ENCODE assay signal across 24 cellular contexts in the genomic region with DNA sequence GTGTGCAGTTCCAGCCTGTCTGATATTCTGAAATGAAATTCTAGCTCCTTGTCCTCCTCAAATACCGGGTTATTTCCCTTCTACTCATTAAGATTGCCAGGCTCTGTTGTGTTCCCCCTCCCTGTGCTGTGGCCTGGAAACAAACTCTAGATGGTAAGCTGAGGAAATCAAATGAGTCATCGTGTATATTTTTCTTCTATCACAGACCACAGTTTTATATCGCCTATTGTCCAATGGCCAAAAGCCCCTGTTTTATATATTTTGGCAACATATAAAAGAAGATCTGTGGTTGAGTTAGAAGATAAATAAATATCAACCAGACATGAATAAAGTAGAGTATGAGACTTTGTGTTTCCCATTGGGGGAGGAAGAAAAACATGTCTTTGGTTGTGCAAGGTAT.
A peak's percentile ranks its signal among the peaks of the same experiment; 100 is the strongest.
DNase-seq lines count a peak whose midpoint lies in the region; ATAC-seq and TF ChIP-seq lines count a peak whose summit lies in the region.
"Had no signal": no experiment of that assay in that cellular context is flagged by ENCODE, and none has a peak within 500 bp of the region (broad histone marks: within the 10 kb centered on the region; RNA-seq: fewer than 3 reads in every experiment).

No MANE protein-coding gene starts in this region.

- H3K4me3 ChIP-seq in astrocyte of the spinal cord (ENCODE audit: low read depth, low read length), result no peak overlapping the region
- H3K4me3 ChIP-seq: K562 had no signal

- peaks cover 4% of the 10 kb centered on the region for H3K9me3 Mint-ChIP-seq in activated naive CD8-positive, alpha-beta T cell treated with anti-CD3 and anti-CD28 coated beads for 36 hours
- H3K9me3 Mint-ChIP-seq: T-cell had no signal

- H3K4me3 Mint-ChIP-seq in activated naive CD8-positive, alpha-beta T cell treated with anti-CD3 and anti-CD28 coated beads for 36 hours, result no peak overlapping the region
- H3K4me3 Mint-ChIP-seq: B cell; CD8-positive, alpha-beta memory T cell; T-cell had no signal

- no peak overlapping the region for H3K27ac Mint-ChIP-seq in activated naive CD8-positive, alpha-beta T cell treated with anti-CD3 and anti-CD28 coated beads for 36 hours
- H3K27ac Mint-ChIP-seq: B cell; CD8-positive, alpha-beta memory T cell; T-cell had no signal

- ATAC-seq in HG02678 (IDR thresholded peaks at IDR 0.05; ENCODE audit: unreplicated experiment) (no peak), GM18858 (IDR thresholded peaks at IDR 0.05; ENCODE audit: unreplicated experiment) (no peak)
- ATAC-seq: K562, Panc1, T-cell had no signal

- H3K27me3 Mint-ChIP-seq in activated naive CD8-positive, alpha-beta T cell treated with anti-CD3 and anti-CD28 coated beads for 36 hours, result peaks cover 9% of the 10 kb centered on the region
- H3K27me3 Mint-ChIP-seq: B cell; CD8-positive, alpha-beta memory T cell had no signal

- in situ Hi-C loops in astrocyte of the spinal cord (cut with HindIII; ENCODE audit: low sequenced_read_pairs), result no loop called here

- no peak for TF ChIP-seq CTCF in astrocyte of the spinal cord (IDR thresholded peaks at IDR 0.05; ENCODE audit: low read depth, low read length)

- no peaks in the 10 kb centered on the region for H3K4me1 Mint-ChIP-seq in activated naive CD8-positive, alpha-beta T cell treated with anti-CD3 and anti-CD28 coated beads for 36 hours
- H3K4me1 Mint-ChIP-seq: B cell; CD8-positive, alpha-beta memory T cell; T-cell had no signal

- DNase-seq in Daoy (ENCODE audit: low read depth), result peak; percentile 4
- peak; percentile 17 for DNase-seq in HT1080 (ENCODE audit: low read depth)
- DNase-seq in astrocyte of the spinal cord (ENCODE audit: low read depth, low spot score), result peak; percentile 70
- peak; percentile 31 for DNase-seq in smooth muscle cell of the brain vasculature (ENCODE audit: low read depth, low spot score)
- no peak for DNase-seq in activated naive CD8-positive, alpha-beta T cell treated with anti-CD3 and anti-CD28 coated beads for 36 hours
- DNase-seq: CD8-positive, alpha-beta memory T cell; DMS153; DND-41; Kasumi-1; NCI-H1048; NCI-H1417; NCI-H1694; NCI-H2081; NCI-H2171; NCI-H226; NCI-H510A; NCI-H69; SHP77; T-cell had no signal

- no peaks in the 10 kb centered on the region for H3K36me3 Mint-ChIP-seq in activated naive CD8-positive, alpha-beta T cell treated with anti-CD3 and anti-CD28 coated beads for 36 hours
- H3K36me3 Mint-ChIP-seq: CD8-positive, alpha-beta memory T cell; T-cell had no signal
